In the genomic region with DNA sequence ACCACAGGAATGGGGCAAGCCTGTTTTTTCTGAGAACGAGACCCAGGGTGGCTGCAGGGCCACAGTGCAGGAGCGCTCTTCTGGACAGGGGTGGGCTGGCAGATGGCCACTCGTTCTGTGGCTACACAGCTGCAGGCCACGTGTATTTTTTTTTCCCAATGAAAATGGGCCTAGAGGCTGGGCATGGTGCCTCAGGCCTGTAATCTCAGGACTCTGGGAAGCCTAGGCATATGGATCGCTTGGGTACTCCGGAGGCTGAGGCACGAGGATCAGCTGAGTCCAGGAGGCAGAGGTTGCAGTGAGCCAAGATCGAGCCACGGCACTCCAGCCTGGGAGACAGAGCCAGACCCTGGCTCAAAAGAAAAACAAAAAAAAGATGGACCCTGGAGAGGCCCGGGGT, we compare ENCODE assay signal across 7 cellular contexts. TPM values are rescaled to one million over a fixed set of nuclear protein-coding genes. Genes with fewer than 3 reads are reported as not detected.
DNase-seq lines count a peak whose midpoint lies in the region; ATAC-seq, FAIRE-seq and TF ChIP-seq lines count a peak whose summit lies in the region.

No MANE protein-coding gene starts in this region.

- H3K36me3 Mint-ChIP-seq in glutamatergic neuron (ENCODE audit: unreplicated experiment): no peaks in the 10 kb centered on the region
- peaks cover 79% of the 10 kb centered on the region for H3K36me3 Mint-ChIP-seq in stimulated activated effector memory CD8-positive, alpha-beta T cell treated with anti-CD3 and anti-CD28 coated beads, Interleukin-12 subunit alpha, Interleukin-12 subunit beta, amount 100 ng/mL, for 72 hours

- peaks cover 5% of the 10 kb centered on the region for H3K27me3 Mint-ChIP-seq in glutamatergic neuron (ENCODE audit: unreplicated experiment)

- H3K27me3 ChIP-seq in small intestine (ENCODE audit: control insufficient read depth in 2 of 2, insufficient read depth in 2 of 2, low read length in 2 of 2): no peaks in the 10 kb centered on the region

- H3K9me3 ChIP-seq in small intestine (ENCODE audit: control insufficient read depth, low read depth): no peaks in the 10 kb centered on the region

- ATAC-seq in GM21723 (IDR thresholded peaks at IDR 0.05; ENCODE audit: unreplicated experiment): peak; percentile 17
- ATAC-seq in stimulated activated effector memory CD8-positive, alpha-beta T cell treated with anti-CD3 and anti-CD28 coated beads, Interleukin-12 subunit alpha, Interleukin-12 subunit beta, amount 100 ng/mL, for 72 hours: no peak
- no peak for ATAC-seq in HG03378 (IDR thresholded peaks at IDR 0.05; ENCODE audit: unreplicated experiment)

- H3K27ac Mint-ChIP-seq in glutamatergic neuron (ENCODE audit: unreplicated experiment): peak overlapping the region; percentile 96
- H3K27ac Mint-ChIP-seq in stimulated activated effector memory CD8-positive, alpha-beta T cell treated with anti-CD3 and anti-CD28 coated beads, Interleukin-12 subunit alpha, Interleukin-12 subunit beta, amount 100 ng/mL, for 72 hours: peak overlapping the region; percentile 61

- FAIRE-seq in small intestine (lab: Jason Lieb, UNC): no peak

- H3K27ac ChIP-seq in small intestine (ENCODE audit: low read depth in 1 of 2, low read length in 1 of 2): peak overlapping the region in 1 of 2 donors; percentile 40

- peaks cover 8% of the 10 kb centered on the region for H3K9me3 Mint-ChIP-seq in glutamatergic neuron (ENCODE audit: unreplicated experiment)
- no peaks in the 10 kb centered on the region for H3K9me3 Mint-ChIP-seq in stimulated activated effector memory CD8-positive, alpha-beta T cell treated with anti-CD3 and anti-CD28 coated beads, Interleukin-12 subunit alpha, Interleukin-12 subunit beta, amount 100 ng/mL, for 72 hours

- peak overlapping the region in 1 of 2 donors; percentile 48 for H3K4me3 ChIP-seq in small intestine (ENCODE audit: low read depth in 1 of 2, low read length in 2 of 2)

- peaks cover 0 to 4% of the 10 kb centered on the region in 2 donors for H3K4me1 ChIP-seq in small intestine (ENCODE audit: control insufficient read depth in 2 of 2, insufficient read depth in 1 of 2, low read depth in 1 of 2, low read length in 1 of 2)

- H3K4me3 Mint-ChIP-seq in glutamatergic neuron (ENCODE audit: unreplicated experiment): peak overlapping the region; percentile 82
- H3K4me3 Mint-ChIP-seq in stimulated activated effector memory CD8-positive, alpha-beta T cell treated with anti-CD3 and anti-CD28 coated beads, Interleukin-12 subunit alpha, Interleukin-12 subunit beta, amount 100 ng/mL, for 72 hours: peak overlapping the region; percentile 71

- DNase-seq in RPMI7951 (ENCODE audit: low read depth) (peak; percentile 74), glutamatergic neuron (no peak), SIG-M5 treated with dmso at 0.1 percent for 504 hours (lab: John Stamatoyannopoulos, UW; ENCODE audit: unreplicated experiment) (no peak), small intestine (no peak)
- DNase-seq in stimulated activated effector memory CD8-positive, alpha-beta T cell treated with anti-CD3 and anti-CD28 coated beads, Interleukin-12 subunit alpha, Interleukin-12 subunit beta, amount 100 ng/mL, for 72 hours (ENCODE audit: low spot score in 2 of 2): no peak

- peaks cover 0 to 6% of the 10 kb centered on the region in 2 donors for H3K36me3 ChIP-seq in small intestine (ENCODE audit: control insufficient read depth in 2 of 2, insufficient read depth in 2 of 2, low read length in 2 of 2)

- WGBS in small intestine, 3 donors: 34 to 42% (median 35%) methylated on average over 9 to 10 of the region's 10 CpGs

- H3K4me1 Mint-ChIP-seq in glutamatergic neuron (ENCODE audit: low read depth, unreplicated experiment): peaks cover 8% of the 10 kb centered on the region
- H3K4me1 Mint-ChIP-seq in stimulated activated effector memory CD8-positive, alpha-beta T cell treated with anti-CD3 and anti-CD28 coated beads, Interleukin-12 subunit alpha, Interleukin-12 subunit beta, amount 100 ng/mL, for 72 hours: peaks cover 24% of the 10 kb centered on the region

- TF ChIP-seq CTCF in glutamatergic neuron (IDR thresholded peaks at IDR 0.05; ENCODE audit: partially characterized antibody, unreplicated experiment): no peak

RNA-seq across cellular contexts. Expression of a gene that starts 6.8 kb away (rescaled TPM):
- total RNA-seq in RPMI7951 (2014; rRNA removed; shearing (Covaris generic)): 4.8 and 8.8 TPM in 2 replicates
- 30.7 TPM for total RNA-seq in glutamatergic neuron (ENCODE audit: unreplicated experiment)
- 1 to 10 TPM; 1.9 to 7.0 (median 2.2) TPM for polyA plus RNA-seq in small intestine

RNA-seq across cellular contexts. Expression of a gene that starts 12.8 kb away (rescaled TPM):
- 25.1 and 30.1 TPM in 2 replicates for total RNA-seq in RPMI7951 (2014; rRNA removed; shearing (Covaris generic))
- total RNA-seq in glutamatergic neuron (ENCODE audit: unreplicated experiment): 10.4 TPM
- 10 to 100 TPM; 24.2 to 36.1 (median 32.2) TPM for polyA plus RNA-seq in small intestine

RNA-seq across cellular contexts. Expression of a gene that starts 23.1 kb away (rescaled TPM):
- not detected in 2 replicates for total RNA-seq in RPMI7951 (2014; rRNA removed; shearing (Covaris generic))
- not detected for total RNA-seq in glutamatergic neuron (ENCODE audit: unreplicated experiment)
- polyA plus RNA-seq in small intestine: under 1 TPM in 1 of 3 donors, not detected in 2; 0.58 TPM

RNA-seq across cellular contexts. Expression of a gene that starts 36.6 kb away (rescaled TPM):
- not detected in 2 replicates for total RNA-seq in RPMI7951 (2014; rRNA removed; shearing (Covaris generic))
- total RNA-seq in glutamatergic neuron (ENCODE audit: unreplicated experiment): 4.2 TPM
- polyA plus RNA-seq in small intestine: 1 to 10 TPM in 1 of 3 donors, under 1 TPM in 1, not detected in 1; 0.76 to 1.4 TPM

RNA-seq across cellular contexts. Expression of a gene that starts 56.0 kb away (rescaled TPM):
- 27.8 and 42.1 TPM in 2 replicates for total RNA-seq in RPMI7951 (2014; rRNA removed; shearing (Covaris generic))
- 50.5 TPM for total RNA-seq in glutamatergic neuron (ENCODE audit: unreplicated experiment)
- 10 to 100 TPM; 34.3 to 51.5 (median 36.2) TPM for polyA plus RNA-seq in small intestine
